1 cellular context compared by ENCODE assay signal in the genomic region with DNA sequence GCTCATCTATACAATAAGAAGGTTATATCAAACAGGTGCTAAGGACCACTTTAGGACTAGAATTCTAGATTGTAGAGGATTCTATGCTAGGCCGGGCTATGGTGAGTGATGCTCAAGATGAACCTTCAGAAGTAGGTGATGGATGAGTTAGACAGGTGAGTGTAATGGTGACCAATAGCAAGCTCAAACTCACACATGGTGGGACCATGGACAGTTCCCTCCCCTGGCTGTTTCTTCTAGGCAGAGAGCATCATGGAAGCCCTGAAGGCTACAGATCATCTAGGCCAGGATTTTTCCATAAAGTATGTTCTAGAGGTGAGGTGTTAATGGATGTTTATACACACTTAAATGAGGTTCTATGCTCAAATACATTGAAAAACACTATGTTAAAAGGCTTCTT.
TF ChIP-seq lines count a peak whose summit lies in the region.

No MANE protein-coding gene starts in this region.

TF ChIP-seq in A549, 52 proteins besides CTCF, POLR2A, EP300 and RAD21:
- TF ChIP-seq, protein P1, sequence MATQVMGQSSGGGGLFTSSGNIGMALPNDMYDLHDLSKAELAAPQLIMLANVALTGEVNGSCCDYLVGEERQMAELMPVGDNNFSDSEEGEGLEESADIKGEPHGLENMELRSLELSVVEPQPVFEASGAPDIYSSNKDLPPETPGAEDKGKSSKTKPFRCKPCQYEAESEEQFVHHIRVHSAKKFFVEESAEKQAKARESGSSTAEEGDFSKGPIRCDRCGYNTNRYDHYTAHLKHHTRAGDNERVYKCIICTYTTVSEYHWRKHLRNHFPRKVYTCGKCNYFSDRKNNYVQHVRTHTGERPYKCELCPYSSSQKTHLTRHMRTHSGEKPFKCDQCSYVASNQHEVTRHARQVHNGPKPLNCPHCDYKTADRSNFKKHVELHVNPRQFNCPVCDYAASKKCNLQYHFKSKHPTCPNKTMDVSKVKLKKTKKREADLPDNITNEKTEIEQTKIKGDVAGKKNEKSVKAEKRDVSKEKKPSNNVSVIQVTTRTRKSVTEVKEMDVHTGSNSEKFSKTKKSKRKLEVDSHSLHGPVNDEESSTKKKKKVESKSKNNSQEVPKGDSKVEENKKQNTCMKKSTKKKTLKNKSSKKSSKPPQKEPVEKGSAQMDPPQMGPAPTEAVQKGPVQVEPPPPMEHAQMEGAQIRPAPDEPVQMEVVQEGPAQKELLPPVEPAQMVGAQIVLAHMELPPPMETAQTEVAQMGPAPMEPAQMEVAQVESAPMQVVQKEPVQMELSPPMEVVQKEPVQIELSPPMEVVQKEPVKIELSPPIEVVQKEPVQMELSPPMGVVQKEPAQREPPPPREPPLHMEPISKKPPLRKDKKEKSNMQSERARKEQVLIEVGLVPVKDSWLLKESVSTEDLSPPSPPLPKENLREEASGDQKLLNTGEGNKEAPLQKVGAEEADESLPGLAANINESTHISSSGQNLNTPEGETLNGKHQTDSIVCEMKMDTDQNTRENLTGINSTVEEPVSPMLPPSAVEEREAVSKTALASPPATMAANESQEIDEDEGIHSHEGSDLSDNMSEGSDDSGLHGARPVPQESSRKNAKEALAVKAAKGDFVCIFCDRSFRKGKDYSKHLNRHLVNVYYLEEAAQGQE (IDR thresholded peaks at IDR 0.05) = peak; percentile 63; the same call in 1 of the 2 replicates
- TF ChIP-seq, protein P2, sequence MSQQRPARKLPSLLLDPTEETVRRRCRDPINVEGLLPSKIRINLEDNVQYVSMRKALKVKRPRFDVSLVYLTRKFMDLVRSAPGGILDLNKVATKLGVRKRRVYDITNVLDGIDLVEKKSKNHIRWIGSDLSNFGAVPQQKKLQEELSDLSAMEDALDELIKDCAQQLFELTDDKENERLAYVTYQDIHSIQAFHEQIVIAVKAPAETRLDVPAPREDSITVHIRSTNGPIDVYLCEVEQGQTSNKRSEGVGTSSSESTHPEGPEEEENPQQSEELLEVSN (IDR thresholded peaks at IDR 0.05; ENCODE audit: borderline replicate concordance, low read depth) = no peak
- TF ChIP-seq, protein P3, sequence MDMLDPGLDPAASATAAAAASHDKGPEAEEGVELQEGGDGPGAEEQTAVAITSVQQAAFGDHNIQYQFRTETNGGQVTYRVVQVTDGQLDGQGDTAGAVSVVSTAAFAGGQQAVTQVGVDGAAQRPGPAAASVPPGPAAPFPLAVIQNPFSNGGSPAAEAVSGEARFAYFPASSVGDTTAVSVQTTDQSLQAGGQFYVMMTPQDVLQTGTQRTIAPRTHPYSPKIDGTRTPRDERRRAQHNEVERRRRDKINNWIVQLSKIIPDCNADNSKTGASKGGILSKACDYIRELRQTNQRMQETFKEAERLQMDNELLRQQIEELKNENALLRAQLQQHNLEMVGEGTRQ (IDR thresholded peaks at IDR 0.05) = no peak
- TF ChIP-seq ZC3H11A (IDR thresholded peaks at IDR 0.05) = no peak
- no peak for TF ChIP-seq CHD4 (IDR thresholded peaks at IDR 0.05; ENCODE audit: borderline replicate concordance)
